ENCODE assay signal across 19 cellular contexts in the genomic region with DNA sequence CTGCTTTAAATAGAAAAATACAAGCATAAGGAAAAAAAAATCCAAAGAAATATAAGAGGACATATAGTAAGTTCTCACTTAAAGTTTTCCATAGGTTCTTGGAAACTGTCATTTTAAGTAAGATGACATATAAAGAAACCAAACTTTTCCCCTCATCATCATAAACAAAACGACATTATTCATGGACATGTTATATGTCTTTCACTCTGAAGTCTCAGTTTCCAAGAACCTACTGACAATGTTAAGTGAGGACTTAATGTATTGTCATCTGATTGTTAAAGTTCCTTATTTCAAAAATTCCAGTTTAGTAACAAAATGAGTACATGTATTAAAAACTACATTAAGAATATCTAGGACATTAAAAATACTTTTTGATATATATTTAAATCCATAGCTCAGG.
"Had no signal": no experiment of that assay in that cellular context is flagged by ENCODE, and none has a peak within 500 bp of the region (broad histone marks: within the 10 kb centered on the region; RNA-seq: fewer than 3 reads in every experiment).

No MANE protein-coding gene starts in this region.

- H3K4me1 Mint-ChIP-seq: memory B cell, neural crest cell had no signal

- H3K27me3 Mint-ChIP-seq: activated B cell treated with CpG ODN at 0.5 μM for 24 hours; activated CD4-positive, alpha-beta T cell treated with anti-CD3 and anti-CD28 coated beads, Interleukin-2, amount 10 ng/mL, durations not matched to agents 7 days and 5 days; activated CD8-positive, alpha-beta memory T cell treated with anti-CD3 and anti-CD28 coated beads, Interleukin-2, amount 10 ng/mL, durations not matched to agents 7 days and 5 days; dendritic cell treated with granulocyte-macrophage colony-stimulating factor and Interleukin-4, amounts not matched to agents 40 ng/mL and 50 ng/mL, for 4 days; memory B cell; naive B cell had no signal

- H3K4me1 ChIP-seq: esophagus muscularis mucosa, prostate gland, testis, upper lobe of left lung had no signal

- H3K4me3 ChIP-seq: esophagus muscularis mucosa, heart right ventricle, mucosa of descending colon, prostate gland, testis, upper lobe of left lung had no signal

- H3K9me3 ChIP-seq: esophagus muscularis mucosa, heart right ventricle, mucosa of descending colon, prostate gland, SK-N-SH, testis, upper lobe of left lung had no signal

- H3K4me3 Mint-ChIP-seq: activated B cell treated with CpG ODN at 0.5 μM for 24 hours; activated CD4-positive, alpha-beta T cell treated with anti-CD3 and anti-CD28 coated beads, Interleukin-2, amount 10 ng/mL, durations not matched to agents 7 days and 5 days; activated CD8-positive, alpha-beta memory T cell treated with anti-CD3 and anti-CD28 coated beads, Interleukin-2, amount 10 ng/mL, durations not matched to agents 7 days and 5 days; dendritic cell treated with granulocyte-macrophage colony-stimulating factor and Interleukin-4, amounts not matched to agents 40 ng/mL and 50 ng/mL, for 4 days; memory B cell; naive B cell; neural crest cell had no signal

- FAIRE-seq: endothelial cell of umbilical vein had no signal

- H3K27ac Mint-ChIP-seq: activated B cell treated with CpG ODN at 0.5 μM for 24 hours; activated CD4-positive, alpha-beta T cell treated with anti-CD3 and anti-CD28 coated beads, Interleukin-2, amount 10 ng/mL, durations not matched to agents 7 days and 5 days; activated CD8-positive, alpha-beta memory T cell treated with anti-CD3 and anti-CD28 coated beads, Interleukin-2, amount 10 ng/mL, durations not matched to agents 7 days and 5 days; dendritic cell treated with granulocyte-macrophage colony-stimulating factor and Interleukin-4, amounts not matched to agents 40 ng/mL and 50 ng/mL, for 4 days; memory B cell had no signal

- H3K9me3 Mint-ChIP-seq: activated B cell treated with CpG ODN at 0.5 μM for 24 hours; dendritic cell treated with granulocyte-macrophage colony-stimulating factor and Interleukin-4, amounts not matched to agents 40 ng/mL and 50 ng/mL, for 4 days; memory B cell had no signal

- H3K36me3 ChIP-seq: prostate gland, upper lobe of left lung had no signal

- H3K27ac ChIP-seq: esophagus muscularis mucosa, heart right ventricle, prostate gland, testis, upper lobe of left lung had no signal

- DNase-seq: activated B cell treated with CpG ODN at 0.5 μM for 24 hours; activated CD4-positive, alpha-beta T cell treated with anti-CD3 and anti-CD28 coated beads, Interleukin-2, amount 10 ng/mL, durations not matched to agents 7 days and 5 days; activated CD8-positive, alpha-beta memory T cell treated with anti-CD3 and anti-CD28 coated beads, Interleukin-2, amount 10 ng/mL, durations not matched to agents 7 days and 5 days; effector CD8-positive, alpha-beta T cell; heart right ventricle; mucosa of descending colon; naive B cell; right cardiac atrium; SHP77 treated with DMSO at 0.1 percent for 48 hours; SK-N-SH; T-helper 9 cell; testis; upper lobe of left lung had no signal

- H3K27me3 ChIP-seq: esophagus muscularis mucosa, heart right ventricle, testis, upper lobe of left lung had no signal
